In the genomic region with DNA sequence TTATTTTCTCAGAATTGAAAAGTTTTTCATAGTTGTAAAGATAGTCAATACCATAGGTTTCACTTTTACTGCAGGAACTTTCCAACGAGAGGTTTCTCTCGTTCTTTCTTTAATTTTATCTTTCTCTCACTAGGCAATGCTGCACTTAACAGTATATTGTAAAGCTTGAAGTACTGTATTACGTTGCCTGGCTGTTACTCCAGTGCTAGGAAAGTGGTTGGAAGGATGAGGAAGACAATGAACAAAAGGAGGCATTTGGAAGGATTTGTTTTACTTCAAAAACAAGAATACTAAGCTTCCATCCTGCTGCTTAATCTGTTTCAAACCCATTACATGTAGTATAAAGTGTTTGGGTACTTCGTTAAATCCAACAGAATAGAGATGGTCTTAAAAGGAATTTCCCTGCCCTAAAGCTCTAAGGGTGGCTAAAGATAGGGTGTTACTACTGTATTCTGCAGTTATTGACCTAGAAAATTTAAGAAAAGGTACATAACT, we compare ENCODE assay signal across 8 cellular contexts. TPM values are rescaled to one million over a fixed set of nuclear protein-coding genes. Genes with fewer than 3 reads are reported as not detected.
DNase-seq lines count a peak whose midpoint lies in the region; ATAC-seq, FAIRE-seq and TF ChIP-seq lines count a peak whose summit lies in the region.

No MANE protein-coding gene starts in this region.

- H2AFZ ChIP-seq in GM12878 (ENCODE audit: control insufficient read depth, low read depth, low read length) (peak overlapping the region; percentile 96), HepG2 (ENCODE audit: low read length) (peak overlapping the region; percentile 83)

- H3K27ac ChIP-seq in CD4-positive, alpha-beta T cell (ENCODE audit: low read depth, low read length), result peak overlapping the region; percentile 77
- H3K27ac ChIP-seq in HL-60 (replicated peaks), result peak overlapping the region; percentile 93
- peak overlapping the region; percentile 65 for H3K27ac ChIP-seq in GM12878 (ENCODE audit: control insufficient read depth, insufficient read depth)
- H3K27ac ChIP-seq in HepG2 (ENCODE audit: extremely low read length, insufficient read depth, low read length), result no peak overlapping the region
- H3K27ac ChIP-seq in transverse colon, result peak overlapping the region; percentile 83 to 91 (median 88)

- no peaks in the 10 kb centered on the region for H3K9me3 ChIP-seq in CD4-positive, alpha-beta T cell (ENCODE audit: control insufficient read depth, low read length)
- H3K9me3 ChIP-seq in GM12878 (replicated peaks; ENCODE audit: control insufficient read depth, insufficient read depth, low read length) (no peaks in the 10 kb centered on the region), HepG2 (ENCODE audit: low read length) (no peaks in the 10 kb centered on the region), transverse colon (no peaks in the 10 kb centered on the region)

- peak overlapping the region; percentile 91 for H3K4me3 Mint-ChIP-seq in CD4-positive, alpha-beta T cell

- H3K27me3 ChIP-seq in CD4-positive, alpha-beta T cell (ENCODE audit: control insufficient read depth, insufficient read depth, low read length), result no peaks in the 10 kb centered on the region
- H3K27me3 ChIP-seq in HL-60 (ENCODE audit: insufficient read depth, poor library complexity, severe bottlenecking) (no peaks in the 10 kb centered on the region), GM12878 (replicated peaks in 1 of 2; ENCODE audit: control insufficient read depth in 2 of 2, insufficient read depth in 2 of 2, low read length in 1 of 2) (no peaks in the 10 kb centered on the region), HepG2 (ENCODE audit: control insufficient read depth in 1 of 2, insufficient read depth in 2 of 2, low read length in 2 of 2) (no peaks in the 10 kb centered on the region; a peak in 1 of 5 replicates), transverse colon (no peaks in the 10 kb centered on the region)

- H3K4me2 ChIP-seq in GM12878 (ENCODE audit: control insufficient read depth, insufficient read depth), result peak overlapping the region; percentile 95
- H3K4me2 ChIP-seq in HepG2 (ENCODE audit: low read depth, low read length), result peak overlapping the region; percentile 92

- no peaks in the 10 kb centered on the region for H3K9me3 Mint-ChIP-seq in CD4-positive, alpha-beta T cell

- ATAC-seq in CD4-positive, alpha-beta T cell (ENCODE audit: poor library complexity), result peak; percentile 18
- 0 out of 3 replicates have a peak, but pooled peaks have one; percentile 3 for ATAC-seq in GM12878
- peak; percentile 45 for ATAC-seq in HepG2
- no peak for ATAC-seq in GM18511 (IDR thresholded peaks at IDR 0.05; ENCODE audit: unreplicated experiment)
- no peak for ATAC-seq in HG03135 (IDR thresholded peaks at IDR 0.05; ENCODE audit: unreplicated experiment)

- TF ChIP-seq EP300 in GM12878 (IDR thresholded peaks at IDR 0.05; ENCODE audit: borderline replicate concordance in 1 of 2, control insufficient read depth in 1 of 2, low read depth in 2 of 2, low read length in 2 of 2) (no peak), HepG2 (IDR thresholded peaks at IDR 0.05; ENCODE audit: low read depth in 2 of 2, low read length in 2 of 2) (no peak), HepG2 (CRISPR knock-in tag; IDR thresholded peaks at IDR 0.05; ENCODE audit: borderline replicate concordance) (no peak), transverse colon (IDR thresholded peaks at IDR 0.05; ENCODE audit: low read depth) (no peak)

- RAD21 ChIA-PET in GM12878 (lab: Charles Lee; ENCODE audit: unreplicated experiment), result interaction anchor here (0.8 to 1.8 kb wide), 7 partner anchors 69 to 185 kb away, joined by 3 to 7 read pairs (median 3); no protein-coding TSS in a partner anchor

- WGBS in GM12878 (ENCODE audit: insufficient coverage, insufficient replicate concordance, low lambda C conversion rate, missing lambda C conversion rate), result 0% methylated on average over 4 of the region's 4 CpGs
- under 1% methylated on average over 4 of the region's 4 CpGs for WGBS in HepG2 (ENCODE audit: low lambda C conversion rate)
- 3 to 4% methylated on average over 4 of the region's 4 CpGs for WGBS in transverse colon (ENCODE audit: low coverage in 1 of 2), 2 donors

- POLR2A ChIA-PET in CD4-positive, alpha-beta T cell (lab: Charles Lee), result interaction anchor here (0.7 to 4.2 kb wide), 24 partner anchors 9 to 700 kb away, joined by 3 to 137 read pairs (median 4); partner anchors contain the start of genes BBX, CD47, CIP2A and DZIP3
- POLR2A ChIA-PET in GM12878 (lab: Charles Lee) (interaction anchor here (1.1 kb wide), 1 partner anchor 11 kb away, joined by 3 read pairs; no protein-coding TSS in a partner anchor), HepG2 (lab: Yijun Ruan, JAX) (no interaction called here)

- SMC1A ChIA-PET in GM12878 (lab: Charles Lee; ENCODE audit: uncharacterized antibody, unreplicated experiment), result interaction anchor here (0.7 to 3.1 kb wide), 18 partner anchors 10 to 185 kb away, joined by 3 to 16 read pairs (median 4); partner anchors contain the start of gene HHLA2

- peaks cover 62% of the 10 kb centered on the region for H3K4me1 Mint-ChIP-seq in CD4-positive, alpha-beta T cell (ENCODE audit: low read depth)

- H3K36me3 ChIP-seq in GM12878 (ENCODE audit: control insufficient read depth in 2 of 2, insufficient read depth in 2 of 2, low read length in 1 of 2) (no peaks in the 10 kb centered on the region), HepG2 (replicated peaks in 1 of 2; ENCODE audit: control insufficient read depth in 1 of 2, insufficient read depth in 2 of 2, low read length in 2 of 2) (no peaks in the 10 kb centered on the region), transverse colon (peaks cover 0 to 4% (median 0%) of the 10 kb centered on the region in 4 donors)

- TF ChIP-seq POLR2A in GM12878 (IDR thresholded peaks at IDR 0.05; ENCODE audit: low read depth, low read length) (no peak), HepG2 (IDR thresholded peaks at IDR 0.05; ENCODE audit: insufficient read depth in 1 of 2, low read depth in 2 of 2, low read length in 2 of 2) (no peak), transverse colon (IDR thresholded peaks at IDR 0.05) (no peak)

- H3K9ac ChIP-seq in GM12878 (ENCODE audit: control insufficient read depth, insufficient read depth, low read length) (peak overlapping the region; percentile 70), HepG2 (ENCODE audit: insufficient read depth, low read depth, low read length) (peak overlapping the region; percentile 56; the same call in 1 of the 2 replicates)

- peaks cover 23% of the 10 kb centered on the region for H3K36me3 Mint-ChIP-seq in CD4-positive, alpha-beta T cell (ENCODE audit: low read depth)

- in situ Hi-C loops in GM12878 (cut with MboI), result no loop called here
- in situ Hi-C loops in HepG2 (cut with HindIII; ENCODE audit: extremely low pct_ligation_motif_present, low pct_unique_long_range_greater_than_20kb), result no loop called here
- in situ Hi-C loops in transverse colon (cut with MboI; ENCODE audit: low pct_ligation_motif_present in 1 of 4, low pct_unique_long_range_greater_than_20kb in 1 of 4, low sequenced_read_pairs in 3 of 4), result loop anchor here in 1 of 4 donors (25.0 kb wide), 2 partner anchors 136 to 286 kb away; partner anchors contain the start of gene CD47

- no peaks in the 10 kb centered on the region for H3K27me3 Mint-ChIP-seq in CD4-positive, alpha-beta T cell

- H4K20me1 ChIP-seq in GM12878 (ENCODE audit: control insufficient read depth, insufficient read depth) (no peaks in the 10 kb centered on the region), HepG2 (ENCODE audit: insufficient read depth, low read length) (no peaks in the 10 kb centered on the region)

- peak overlapping the region; percentile 94 for H3K4me3 ChIP-seq in HL-60 (replicated peaks; ENCODE audit: insufficient read depth, low read length)
- H3K4me3 ChIP-seq in GM12878, result peak overlapping the region; percentile 67
- peak overlapping the region; percentile 79 to 87 (median 82) for H3K4me3 ChIP-seq in HepG2 (replicated peaks in 1 of 3; ENCODE audit: insufficient read depth in 1 of 3, low read depth in 2 of 3, low read length in 3 of 3)
- peak overlapping the region; percentile 23 to 80 (median 74) for H3K4me3 ChIP-seq in transverse colon

- FAIRE-seq in GM12878 (lab: Jason Lieb, UNC) (no peak), HepG2 (lab: Jason Lieb, UNC) (no peak)

- CTCF ChIA-PET in CD4-positive, alpha-beta T cell (lab: Charles Lee), result interaction anchor here (0.7 to 1.2 kb wide), 2 partner anchors 69 to 295 kb away, joined by 3 read pairs; no protein-coding TSS in a partner anchor
- CTCF ChIA-PET in GM12878 (lab: Yijun Ruan, JAX), result interaction anchor here (0.8 to 1.7 kb wide), 8 partner anchors 18 to 546 kb away, joined by 3 to 4 read pairs (median 3); no protein-coding TSS in a partner anchor
- CTCF ChIA-PET in HepG2 (lab: Yijun Ruan, JAX; ENCODE audit: low intra/inter-chr PET ratio, low total read pairs), result no interaction called here

- DNase-seq in CD4-positive, alpha-beta T cell, result no peak
- no peak for DNase-seq in HL-60 (ENCODE audit: low read depth in 1 of 2, low spot score in 1 of 2)
- no peak for DNase-seq in GM12878 (ENCODE audit: low read depth, low spot score)
- DNase-seq in HepG2 (ENCODE audit: low spot score), result no peak
- no peak for DNase-seq in transverse colon
- no peak for DNase-seq in stimulated activated naive CD4-positive, alpha-beta T cell (lab: John Stamatoyannopoulos, UW)

- H3K4me1 ChIP-seq in GM12878 (ENCODE audit: control insufficient read depth, insufficient read depth, low read length), result peaks cover 9% of the 10 kb centered on the region; the same call in 1 of the 2 replicates
- peaks cover 23% of the 10 kb centered on the region for H3K4me1 ChIP-seq in HepG2 (ENCODE audit: insufficient read depth, low read length)
- peaks cover 5 to 46% (median 30%) of the 10 kb centered on the region in 4 donors for H3K4me1 ChIP-seq in transverse colon

- H3K79me2 ChIP-seq in GM12878 (ENCODE audit: control insufficient read depth, insufficient read depth, low read length) (no peaks in the 10 kb centered on the region; the same call in 1 of the 2 replicates), HepG2 (ENCODE audit: insufficient read depth, low read length) (no peaks in the 10 kb centered on the region)

- TF ChIP-seq RAD21 in GM12878 (IDR thresholded peaks at IDR 0.05; ENCODE audit: insufficient read depth, low read depth, low read length) (no peak), HepG2 (CRISPR knock-in tag; IDR thresholded peaks at IDR 0.05) (no peak)

- intact Hi-C loops in CD4-positive, alpha-beta T cell (cut with DNase I, micrococcal nuclease), result loop anchor here (1.0 to 10.0 kb wide), 11 partner anchors 48 to 700 kb away; partner anchors contain the start of genes BBX (in 2 of the 2), CIP2A (in 1 of the 2) and DZIP3 (in 1 of the 2)
- intact Hi-C loops in GM12878 (cut with micrococcal nuclease; ENCODE audit: unreplicated experiment), result loop anchor here (1.0 to 5.0 kb wide), 5 partner anchors 69 to 184 kb away; partner anchors contain the start of gene CD47
- intact Hi-C loops in HepG2 (cut with micrococcal nuclease; ENCODE audit: unreplicated experiment), result no loop called here
- intact Hi-C loops in transverse colon (cut with DNase I; ENCODE audit: low total_unique reads), result no loop called here

- H3K27ac Mint-ChIP-seq in CD4-positive, alpha-beta T cell, result peak overlapping the region; percentile 98

- no peak for TF ChIP-seq CTCF in CD4-positive, alpha-beta T cell (IDR thresholded peaks at IDR 0.05)
- no peak for TF ChIP-seq CTCF in HL-60 (IDR thresholded peaks at IDR 0.05; ENCODE audit: insufficient read depth, low read length)
- TF ChIP-seq CTCF in GM12878 (IDR thresholded peaks at IDR 0.05 in 2 of 3, conservative IDR thresholded peaks at IDR 0.05 in 1 of 3; ENCODE audit: control insufficient read depth in 2 of 3, extremely low read depth in 1 of 3, insufficient read depth in 1 of 3, low read depth in 3 of 3, low read length in 3 of 3), result no peak
- TF ChIP-seq CTCF in HepG2 (CRISPR knock-in tag; IDR thresholded peaks at IDR 0.05), result no peak
- TF ChIP-seq CTCF in transverse colon (IDR thresholded peaks at IDR 0.05), result no peak

- BruUV-seq in GM12878 (replicated peaks; lab: Mats Ljungman, UMichigan), result no TSS peak
- BruUV-seq in HepG2 (replicated peaks; lab: Mats Ljungman, UMichigan), result no TSS peak

RNA-seq across cellular contexts. Expression of gene IFT57, which starts 0.6 kb away (rescaled TPM):
- total RNA-seq in CD4-positive, alpha-beta T cell, result 10 to 100 TPM; 56.6 to 58.6 TPM
- 9.8 and 12.7 TPM in 2 replicates for total RNA-seq in GM12878 (2013; cell fraction: nucleolus; rRNA removed)
- total RNA-seq in GM12878 (2014; rRNA removed), result 8.2 and 10.7 TPM in 2 replicates
- total RNA-seq in GM12878 (2014; rRNA removed; fragmentation: Illumina TruSeq; extraction: Trizol), result 5.8 and 6.6 TPM in 2 replicates
- 9.0 and 9.3 TPM in 2 replicates for total RNA-seq in GM12878 (2021)
- polyA plus RNA-seq in GM12878 (2011; ENCODE audit: low read depth), result 3.3 TPM
- polyA plus RNA-seq in GM12878 (2011; rRNA removed), result 13.3 and 18.5 TPM in 2 replicates
- 7.5 and 11.7 TPM in 2 replicates for polyA plus RNA-seq in GM12878 (2011; cell fraction: cytosol; rRNA removed)
- 9.2 and 9.9 TPM in 2 replicates for polyA plus RNA-seq in GM12878 (2011; cell fraction: nucleus; rRNA removed)
- 8.1 and 10.0 TPM in 2 replicates for polyA plus RNA-seq in GM12878 (2012)
- polyA plus RNA-seq in GM12878 (2014; fragmentation: Illumina TruSeq; extraction: Trizol), result 6.8 and 9.7 TPM in 2 replicates
- 1 to 10 TPM; 1.8 to 2.8 TPM for polyA plus RNA-seq in GM12878 (2014; fragmentation: Nextera tagmentation; extraction: Ambion mirVana)
- 6.4 and 7.5 TPM in 2 replicates for polyA plus RNA-seq in GM12878 (2014; rRNA removed)
- 10 to 100 TPM; 23.2 to 25.0 TPM for polyA plus RNA-seq in GM12878 (2016; fragmentation: Nextera tagmentation; extraction: Ambion mirVana)
- polyA minus RNA-seq in GM12878 (2011; rRNA and poly(A)+ RNA removed), result 8.6 and 10.4 TPM in 2 replicates
- polyA minus RNA-seq in GM12878 (2011; cell fraction: cytosol; rRNA and poly(A)+ RNA removed), result 2.9 and 4.5 TPM in 2 replicates
- polyA minus RNA-seq in GM12878 (2011; cell fraction: nucleus; rRNA and poly(A)+ RNA removed), result 6.3 and 10.7 TPM in 2 replicates
- 14.5 and 18.0 TPM in 2 replicates for total RNA-seq in HepG2 (2016; rRNA removed; fragmentation: Illumina TruSeq; extraction: Trizol)
- 5.9 and 8.5 TPM in 2 replicates for total RNA-seq in HepG2 (2016; cell fraction: cytosol; rRNA removed; fragmentation: Illumina TruSeq; extraction: Trizol; ENCODE audit: low read depth)
- 15.8 and 16.4 TPM in 2 replicates for total RNA-seq in HepG2 (2016; cell fraction: insoluble cytoplasmic fraction; rRNA removed; fragmentation: Illumina TruSeq; extraction: Trizol)
- 21.3 and 21.6 TPM in 2 replicates for total RNA-seq in HepG2 (2016; cell fraction: membrane; rRNA removed; fragmentation: Illumina TruSeq; extraction: Trizol)
- total RNA-seq in HepG2 (2016; cell fraction: nucleus; rRNA removed; fragmentation: Illumina TruSeq; extraction: Trizol), result 9.6 and 11.6 TPM in 2 replicates
- 5.5 and 5.8 TPM in 2 replicates for polyA plus RNA-seq in HepG2 (2011; rRNA removed)
- polyA plus RNA-seq in HepG2 (2011; cell fraction: cytosol; rRNA removed), result 3.3 and 4.4 TPM in 2 replicates
- polyA plus RNA-seq in HepG2 (2011; cell fraction: nucleus; rRNA removed), result 3.4 and 4.4 TPM in 2 replicates
- 3.5 and 4.3 TPM in 2 replicates for polyA plus RNA-seq in HepG2 (2012)
- polyA plus RNA-seq in HepG2 (2016; cell fraction: cytosol; fragmentation: Illumina TruSeq; extraction: Trizol; ENCODE audit: low read depth), result 12.1 and 16.1 TPM in 2 replicates
- polyA plus RNA-seq in HepG2 (2016; cell fraction: insoluble cytoplasmic fraction; fragmentation: Illumina TruSeq; extraction: Trizol; ENCODE audit: low read depth), result 16.2 and 17.9 TPM in 2 replicates
- 15.0 and 18.0 TPM in 2 replicates for polyA plus RNA-seq in HepG2 (2016; cell fraction: membrane; fragmentation: Illumina TruSeq; extraction: Trizol; ENCODE audit: low read depth)
- polyA plus RNA-seq in HepG2 (2016; cell fraction: nucleus; fragmentation: Illumina TruSeq; extraction: Trizol; ENCODE audit: insufficient read depth, low read depth), result 14.1 and 17.2 TPM in 2 replicates
- 2.8 TPM in 1 of 2 replicates, not detected in the other for polyA minus RNA-seq in HepG2 (2011; rRNA and poly(A)+ RNA removed; ENCODE audit: low replicate concordance)
- 2.9 and 5.8 TPM in 2 replicates for polyA minus RNA-seq in HepG2 (2011; cell fraction: cytosol; rRNA and poly(A)+ RNA removed)
- polyA minus RNA-seq in HepG2 (2011; cell fraction: nucleus; rRNA and poly(A)+ RNA removed), result 5.8 and 7.5 TPM in 2 replicates
- 10 to 100 TPM; 38.2 to 78.0 (median 57.4) TPM for total RNA-seq in transverse colon

Comparison
In these comparisons a context has a peak if more than half of its experiments do, and no peak if none do; other contexts are left out.
1. ATAC-seq: peak in CD4-positive, alpha-beta T cell (single experiment), GM12878 (single experiment) and HepG2 (single experiment); none in GM18511 (single experiment) and HG03135 (single experiment).
2. intact Hi-C loops: an anchor here in CD4-positive, alpha-beta T cell (1.0 to 10.0 kb wide) and GM12878 (1.0 to 5.0 kb wide); none called in HepG2 and transverse colon.
3. Peak in every context shown above with its lines, with median percentiles within 50 percentile points of each other: H3K4me3 ChIP-seq.